Comparison of ENCODE assay signal across 19 cellular contexts in the genomic region with DNA sequence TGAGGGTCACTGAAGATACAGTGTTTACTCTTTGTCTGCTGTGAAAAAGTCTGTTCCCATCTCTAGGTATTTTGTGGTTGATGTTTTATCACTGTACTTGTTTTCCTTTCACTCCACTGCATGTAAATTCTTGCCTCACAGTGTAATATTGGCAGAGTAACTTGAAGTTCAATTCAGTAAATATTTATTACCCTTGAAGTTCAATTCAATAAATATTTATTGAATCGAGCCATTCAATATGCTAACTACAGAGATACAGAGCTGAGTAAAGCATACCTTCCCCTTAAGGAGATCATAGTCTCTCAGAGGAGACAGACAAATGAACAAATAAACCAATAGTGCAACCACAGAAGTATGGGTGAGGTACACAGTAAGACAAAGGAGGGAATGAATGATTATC. TPM values are rescaled to one million over a fixed set of nuclear protein-coding genes. Genes with fewer than 3 reads are reported as not detected.
DNase-seq lines count a peak whose midpoint lies in the region; ATAC-seq, FAIRE-seq and TF ChIP-seq lines count a peak whose summit lies in the region.
"Had no signal": no experiment of that assay in that cellular context is flagged by ENCODE, and none has a peak within 500 bp of the region (broad histone marks: within the 10 kb centered on the region; RNA-seq: fewer than 3 reads in every experiment).

No MANE protein-coding gene starts in this region.

- H3K79me2 ChIP-seq in MM.1S (ENCODE audit: low read length) (no peaks in the 10 kb centered on the region), hepatocyte (no peaks in the 10 kb centered on the region)

- no peak for TF ChIP-seq CTCF in MM.1S (IDR thresholded peaks at IDR 0.05; ENCODE audit: low read length)
- no peak for TF ChIP-seq CTCF in hepatocyte (IDR thresholded peaks at IDR 0.05; ENCODE audit: poor library complexity)

- H3K4me3 Mint-ChIP-seq in activated naive CD4-positive, alpha-beta T cell treated with anti-CD3 and anti-CD28 coated beads for 36 hours: no peak overlapping the region
- no peak overlapping the region for H3K4me3 Mint-ChIP-seq in stimulated activated effector memory CD8-positive, alpha-beta T cell treated with anti-CD3 and anti-CD28 coated beads, Interleukin-12 subunit alpha, Interleukin-12 subunit beta, amount 100 ng/mL, for 72 hours

- FAIRE-seq in urothelium cell line (lab: Jason Lieb, UNC): no peak
- FAIRE-seq: A549, GM12891, GM18507 had no signal

- H3K27me3 ChIP-seq in MM.1S (replicated peaks; ENCODE audit: insufficient read depth, low read length) (no peaks in the 10 kb centered on the region), hepatocyte (no peaks in the 10 kb centered on the region)

- H3K9me2 ChIP-seq in MM.1S (replicated peaks; ENCODE audit: insufficient read depth, low read length) (no peaks in the 10 kb centered on the region), hepatocyte (replicated peaks; ENCODE audit: insufficient read depth) (no peaks in the 10 kb centered on the region)

- H3K4me1 ChIP-seq in MM.1S (ENCODE audit: low read length) (peaks cover 20% of the 10 kb centered on the region), hepatocyte (ENCODE audit: insufficient read depth) (no peaks in the 10 kb centered on the region)

- no peak overlapping the region for H2AFZ ChIP-seq in MM.1S (ENCODE audit: low read length)
- no peak overlapping the region for H2AFZ ChIP-seq in hepatocyte
- H2AFZ ChIP-seq: GM23248, PC-9 had no signal

- H3K36me3 ChIP-seq in MM.1S (replicated peaks; ENCODE audit: insufficient read depth, low read length) (no peaks in the 10 kb centered on the region), hepatocyte (replicated peaks; ENCODE audit: insufficient read depth, low read depth) (no peaks in the 10 kb centered on the region)

- 63% methylated on average over 1 of the region's 1 CpG for WGBS in hepatocyte (ENCODE audit: low lambda C conversion rate, missing lambda C conversion rate)

- H3K9me3 ChIP-seq in MM.1S (replicated peaks; ENCODE audit: insufficient read depth, low read length) (no peaks in the 10 kb centered on the region), hepatocyte (ENCODE audit: low read depth) (no peaks in the 10 kb centered on the region)
- H3K9me3 ChIP-seq: A549 had no signal

- H3K27ac ChIP-seq in MM.1S (ENCODE audit: low read length): peak overlapping the region; percentile 93; the same call in 1 of the 2 replicates
- H3K27ac ChIP-seq in hepatocyte: peak overlapping the region; percentile 9
- H3K27ac ChIP-seq: GM23248 had no signal

- H3K9ac ChIP-seq in MM.1S (ENCODE audit: low read length): no peak overlapping the region
- H3K9ac ChIP-seq: GM23248 had no signal

- ATAC-seq in activated naive CD4-positive, alpha-beta T cell treated with anti-CD3 and anti-CD28 coated beads, Interleukin-2, amount 50 U/mL, for 72 hours: no peak
- no peak for ATAC-seq in stimulated activated effector memory CD8-positive, alpha-beta T cell treated with anti-CD3 and anti-CD28 coated beads, Interleukin-12 subunit alpha, Interleukin-12 subunit beta, amount 100 ng/mL, for 72 hours
- no peak for ATAC-seq in GM21737 (IDR thresholded peaks at IDR 0.05; ENCODE audit: unreplicated experiment)
- ATAC-seq: A549, HCT116 had no signal

- peaks cover 20% of the 10 kb centered on the region for H3F3A ChIP-seq in MM.1S (ENCODE audit: insufficient read depth, low read length)

- peaks cover 8% of the 10 kb centered on the region for H3K4me1 Mint-ChIP-seq in activated naive CD4-positive, alpha-beta T cell treated with anti-CD3 and anti-CD28 coated beads for 36 hours (ENCODE audit: low read depth)
- H3K4me1 Mint-ChIP-seq in stimulated activated effector memory CD8-positive, alpha-beta T cell treated with anti-CD3 and anti-CD28 coated beads, Interleukin-12 subunit alpha, Interleukin-12 subunit beta, amount 100 ng/mL, for 72 hours: no peaks in the 10 kb centered on the region

- H4K20me1 ChIP-seq in MM.1S (ENCODE audit: insufficient read depth, low read length) (no peaks in the 10 kb centered on the region), hepatocyte (ENCODE audit: insufficient read depth, poor library complexity, severe bottlenecking) (no peaks in the 10 kb centered on the region)

- no peaks in the 10 kb centered on the region for H3K9me3 Mint-ChIP-seq in activated naive CD4-positive, alpha-beta T cell treated with anti-CD3 and anti-CD28 coated beads for 36 hours
- no peaks in the 10 kb centered on the region for H3K9me3 Mint-ChIP-seq in activated naive CD4-positive, alpha-beta T cell treated with anti-CD3 and anti-CD28 coated beads, Interleukin-2, amount 50 U/mL, for 72 hours
- no peaks in the 10 kb centered on the region for H3K9me3 Mint-ChIP-seq in stimulated activated effector memory CD8-positive, alpha-beta T cell treated with anti-CD3 and anti-CD28 coated beads, Interleukin-12 subunit alpha, Interleukin-12 subunit beta, amount 100 ng/mL, for 72 hours

- intact Hi-C loops in activated naive CD4-positive, alpha-beta T cell treated with anti-CD3 and anti-CD28 coated beads for 36 hours (cut with micrococcal nuclease): no loop called here

- H3K4me3 ChIP-seq in MM.1S (ENCODE audit: low read length) (no peak overlapping the region), hepatocyte (no peak overlapping the region)
- H3K4me3 ChIP-seq: A549, GM23248, PC-9 had no signal

- CTCF ChIA-PET in activated naive CD4-positive, alpha-beta T cell treated with anti-CD3 and anti-CD28 coated beads for 36 hours (lab: Charles Lee): no interaction called here

- DNase-seq in activated naive CD4-positive, alpha-beta T cell treated with anti-CD3 and anti-CD28 coated beads for 36 hours: no peak
- DNase-seq in activated naive CD4-positive, alpha-beta T cell treated with anti-CD3 and anti-CD28 coated beads, Interleukin-2, amount 50 U/mL, for 72 hours (ENCODE audit: low spot score in 2 of 2): no peak
- DNase-seq in MM.1S (no peak), hepatocyte (ENCODE audit: low spot score) (no peak), urothelium cell line (ENCODE audit: low spot score) (no peak)
- no peak for DNase-seq in stimulated activated effector memory CD8-positive, alpha-beta T cell treated with anti-CD3 and anti-CD28 coated beads, Interleukin-12 subunit alpha, Interleukin-12 subunit beta, amount 100 ng/mL, for 72 hours (ENCODE audit: low spot score in 2 of 2)
- DNase-seq: DMS 273 treated with DMSO at 0.1 percent for 48 hours, GDM1, GM23248, KBM-7, NCI-H1436 treated with DMSO at 0.1 percent for 48 hours, NCI-H2029 treated with DMSO at 0.1 percent for 48 hours, NCI-H774, PC-9 had no signal

- H3K27ac Mint-ChIP-seq in activated naive CD4-positive, alpha-beta T cell treated with anti-CD3 and anti-CD28 coated beads for 36 hours: peak overlapping the region; percentile 2
- no peak overlapping the region for H3K27ac Mint-ChIP-seq in activated naive CD4-positive, alpha-beta T cell treated with anti-CD3 and anti-CD28 coated beads, Interleukin-2, amount 50 U/mL, for 72 hours
- peak overlapping the region; percentile 11 for H3K27ac Mint-ChIP-seq in stimulated activated effector memory CD8-positive, alpha-beta T cell treated with anti-CD3 and anti-CD28 coated beads, Interleukin-12 subunit alpha, Interleukin-12 subunit beta, amount 100 ng/mL, for 72 hours

- peaks cover 7% of the 10 kb centered on the region for H3K36me3 Mint-ChIP-seq in activated naive CD4-positive, alpha-beta T cell treated with anti-CD3 and anti-CD28 coated beads for 36 hours (ENCODE audit: low read depth)
- H3K36me3 Mint-ChIP-seq in activated naive CD4-positive, alpha-beta T cell treated with anti-CD3 and anti-CD28 coated beads, Interleukin-2, amount 50 U/mL, for 72 hours: no peaks in the 10 kb centered on the region
- peaks cover 27% of the 10 kb centered on the region for H3K36me3 Mint-ChIP-seq in stimulated activated effector memory CD8-positive, alpha-beta T cell treated with anti-CD3 and anti-CD28 coated beads, Interleukin-12 subunit alpha, Interleukin-12 subunit beta, amount 100 ng/mL, for 72 hours

- no peaks in the 10 kb centered on the region for H3K27me3 Mint-ChIP-seq in activated naive CD4-positive, alpha-beta T cell treated with anti-CD3 and anti-CD28 coated beads for 36 hours (ENCODE audit: low read depth)

- no peak overlapping the region for H3K4me2 ChIP-seq in MM.1S (ENCODE audit: low read depth, low read length)
- no peak overlapping the region for H3K4me2 ChIP-seq in hepatocyte
- H3K4me2 ChIP-seq: A549 had no signal

RNA-seq across cellular contexts. Expression of gene NUDT13, which starts 9.2 kb away (rescaled TPM):
- total RNA-seq in activated naive CD4-positive, alpha-beta T cell treated with anti-CD3 and anti-CD28 coated beads for 36 hours: under 1 TPM; 0.72 to 0.83 TPM
- total RNA-seq in activated naive CD4-positive, alpha-beta T cell treated with anti-CD3 and anti-CD28 coated beads, Interleukin-2, amount 50 U/mL, for 72 hours: 1 to 10 TPM in 1 of 2 donors, under 1 TPM in 1; 0.18 to 1.2 TPM
- 3.4 and 3.9 TPM in 2 replicates for total RNA-seq in hepatocyte
- polyA plus RNA-seq in hepatocyte: 1.9 and 2.1 TPM in 2 replicates

RNA-seq across cellular contexts. Expression of gene P4HA1, which starts 22.8 kb away (rescaled TPM):
- total RNA-seq in activated naive CD4-positive, alpha-beta T cell treated with anti-CD3 and anti-CD28 coated beads for 36 hours: 10 to 100 TPM; 15.3 to 15.9 TPM
- total RNA-seq in activated naive CD4-positive, alpha-beta T cell treated with anti-CD3 and anti-CD28 coated beads, Interleukin-2, amount 50 U/mL, for 72 hours: 10 to 100 TPM in 1 of 2 donors, 1 to 10 TPM in 1; 9.5 to 62.2 TPM
- total RNA-seq in hepatocyte: 145 TPM in 2 replicates
- 140 and 149 TPM in 2 replicates for polyA plus RNA-seq in hepatocyte

RNA-seq across cellular contexts. Expression of gene ECD, which starts 48.4 kb away (rescaled TPM):
- 10 to 100 TPM; 26.5 to 28.1 TPM for total RNA-seq in activated naive CD4-positive, alpha-beta T cell treated with anti-CD3 and anti-CD28 coated beads for 36 hours
- 10 to 100 TPM; 31.7 to 39.6 TPM for total RNA-seq in activated naive CD4-positive, alpha-beta T cell treated with anti-CD3 and anti-CD28 coated beads, Interleukin-2, amount 50 U/mL, for 72 hours
- total RNA-seq in hepatocyte: 30.1 and 30.5 TPM in 2 replicates
- polyA plus RNA-seq in hepatocyte: 26.9 and 31.0 TPM in 2 replicates

RNA-seq across cellular contexts. Expression of gene FAM149B1, which starts 48.5 kb away (rescaled TPM):
- total RNA-seq in activated naive CD4-positive, alpha-beta T cell treated with anti-CD3 and anti-CD28 coated beads for 36 hours: 10 to 100 TPM; 13.3 to 13.7 TPM
- total RNA-seq in activated naive CD4-positive, alpha-beta T cell treated with anti-CD3 and anti-CD28 coated beads, Interleukin-2, amount 50 U/mL, for 72 hours: 10 to 100 TPM; 14.8 to 17.3 TPM
- 20.6 and 22.7 TPM in 2 replicates for total RNA-seq in hepatocyte
- 9.8 and 10.3 TPM in 2 replicates for polyA plus RNA-seq in hepatocyte

Comparison
In these comparisons a context has a peak if more than half of its experiments do, and no peak if none do; other contexts are left out.
1. H3K27ac Mint-ChIP-seq: peak in activated naive CD4-positive, alpha-beta T cell treated with anti-CD3 and anti-CD28 coated beads for 36 hours (single experiment) and stimulated activated effector memory CD8-positive, alpha-beta T cell treated with anti-CD3 and anti-CD28 coated beads, Interleukin-12 subunit alpha, Interleukin-12 subunit beta, amount 100 ng/mL, for 72 hours (single experiment); none in activated naive CD4-positive, alpha-beta T cell treated with anti-CD3 and anti-CD28 coated beads, Interleukin-2, amount 50 U/mL, for 72 hours (0 of 2).